8 cellular contexts compared by ENCODE assay signal in genomic region chr3:126959921-126960603, GRCh38. TPM values are rescaled to one million over a fixed set of nuclear protein-coding genes. Genes with fewer than 3 reads are reported as not detected.
DNase-seq lines count a peak whose midpoint lies in the region; ATAC-seq and TF ChIP-seq lines count a peak whose summit lies in the region.

No MANE protein-coding gene starts in this region.

- H3K9ac ChIP-seq in GM23248 (peak overlapping the region; percentile 37; the same call in 1 of the 2 replicates), Karpas-422 (ENCODE audit: low read length) (no peak overlapping the region)

- TF ChIP-seq CTCF in PC-9 (conservative IDR thresholded peaks at IDR 0.05), result peak; percentile 60; the same call in 1 of the 2 replicates

- DNase-seq in GM23248 (peak; percentile 87), PC-9 (peak; percentile 76 to 88), putamen (ENCODE audit: low spot score) (peak; percentile 43), SKM-1 treated with dmso at 0.1 percent for 144 hours (lab: John Stamatoyannopoulos, UW; ENCODE audit: unreplicated experiment) (no peak), Karpas-422 (no peak)
- DNase-seq in NK-92 treated with Interleukin-12 subunit alpha and Interleukin-12 subunit beta, amount 100 ng/mL, for 24 hours (lab: John Stamatoyannopoulos, UW), result no peak

- H3K27me3 ChIP-seq in GM23248 (replicated peaks; ENCODE audit: insufficient read depth) (no peaks in the 10 kb centered on the region), PC-9 (ENCODE audit: insufficient read depth, low read depth) (no peaks in the 10 kb centered on the region), Karpas-422 (ENCODE audit: low read length) (no peaks in the 10 kb centered on the region)

- H3K27ac ChIP-seq in GM23248 (peak overlapping the region; percentile 58), PC-9 (peak overlapping the region; percentile 35), Karpas-422 (ENCODE audit: low read length) (no peak overlapping the region)

- CTCF ChIA-PET in PC-9 (lab: Charles Lee), result interaction anchor here (0.7 to 2.7 kb wide), 5 partner anchors 49 to 280 kb away, joined by 3 to 20 read pairs (median 5); no protein-coding TSS in a partner anchor

- H3K9me2 ChIP-seq in GM23248 (ENCODE audit: insufficient read depth), result no peaks in the 10 kb centered on the region
- no peaks in the 10 kb centered on the region for H3K9me2 ChIP-seq in PC-9 (ENCODE audit: insufficient read depth)
- H3K9me2 ChIP-seq in Karpas-422 (replicated peaks; ENCODE audit: insufficient read depth, low read length), result no peaks in the 10 kb centered on the region

- ATAC-seq in esophagus mucosa (peak; percentile 19), GM21360 (IDR thresholded peaks at IDR 0.05; ENCODE audit: unreplicated experiment) (no peak)

- no peaks in the 10 kb centered on the region for H4K20me1 ChIP-seq in GM23248 (ENCODE audit: insufficient read depth)
- no peaks in the 10 kb centered on the region for H4K20me1 ChIP-seq in PC-9 (ENCODE audit: insufficient read depth)
- 0 out of 2 replicates have a peak, but pooled peaks cover 3% of the 10 kb centered on the region for H4K20me1 ChIP-seq in Karpas-422 (ENCODE audit: insufficient read depth, low read depth, low read length)

- H3K4me2 ChIP-seq in GM23248 (ENCODE audit: unreplicated experiment) (peak overlapping the region; percentile 24), PC-9 (peak overlapping the region; percentile 53), Karpas-422 (ENCODE audit: low read depth, low read length, poor library complexity, severe bottlenecking) (no peak overlapping the region)

- in situ Hi-C loops in GM23248 (cut with MboI), result no loop called here

- H3K79me2 ChIP-seq in GM23248 (ENCODE audit: insufficient read depth), result no peaks in the 10 kb centered on the region
- no peaks in the 10 kb centered on the region for H3K79me2 ChIP-seq in PC-9 (ENCODE audit: low read depth)
- no peaks in the 10 kb centered on the region for H3K79me2 ChIP-seq in Karpas-422 (ENCODE audit: low read length)

- H3F3A ChIP-seq in GM23248 (ENCODE audit: insufficient read depth) (no peaks in the 10 kb centered on the region), PC-9 (ENCODE audit: insufficient read depth, low read depth) (peaks cover 12% of the 10 kb centered on the region; the same call in 1 of the 2 replicates)

- peak overlapping the region; percentile 16; the same call in 1 of the 2 replicates for H2AFZ ChIP-seq in GM23248
- no peak overlapping the region for H2AFZ ChIP-seq in PC-9
- H2AFZ ChIP-seq in Karpas-422 (ENCODE audit: low read length), result no peak overlapping the region

- no TSS peak for BruUV-seq in PC-9 (replicated peaks; lab: Mats Ljungman, UMichigan)

- WGBS in GM23248 (ENCODE audit: low coverage in 1 of 2, low lambda C conversion rate in 2 of 2, missing lambda C conversion rate in 2 of 2), 2 experiments, result 54 to 57% methylated on average over 17 of the region's 17 CpGs

- no peaks in the 10 kb centered on the region for H3K36me3 ChIP-seq in GM23248 (ENCODE audit: low read depth)
- H3K36me3 ChIP-seq in PC-9 (ENCODE audit: low read depth), result no peaks in the 10 kb centered on the region
- H3K36me3 ChIP-seq in Karpas-422 (ENCODE audit: insufficient read depth, low read length), result no peaks in the 10 kb centered on the region

- intact Hi-C loops in PC-9 (cut with micrococcal nuclease; ENCODE audit: unreplicated experiment), result loop anchor here (1.0 to 5.0 kb wide), 4 partner anchors 21 to 125 kb away; no protein-coding TSS in a partner anchor

- no peaks in the 10 kb centered on the region for H3K9me3 ChIP-seq in GM23248 (ENCODE audit: low read depth)
- no peaks in the 10 kb centered on the region for H3K9me3 ChIP-seq in PC-9 (ENCODE audit: insufficient read depth, low read depth)
- no peaks in the 10 kb centered on the region for H3K9me3 ChIP-seq in Karpas-422 (ENCODE audit: low read length)

- H3K4me1 ChIP-seq in GM23248 (ENCODE audit: insufficient read depth) (peaks cover 20% of the 10 kb centered on the region), PC-9 (replicated peaks; ENCODE audit: insufficient read depth) (peaks cover 37% of the 10 kb centered on the region), Karpas-422 (ENCODE audit: low read length) (peaks cover 3% of the 10 kb centered on the region; the same call in 1 of the 2 replicates)

- POLR2A ChIA-PET in PC-9 (lab: Charles Lee; ENCODE audit: unreplicated experiment), result interaction anchor here (0.6 to 0.7 kb wide), 4 partner anchors 115 to 447 kb away, joined by 3 to 5 read pairs (median 4); no protein-coding TSS in a partner anchor

- H3K4me3 ChIP-seq in GM23248 (no peak overlapping the region), PC-9 (no peak overlapping the region), Karpas-422 (ENCODE audit: low read length) (no peak overlapping the region)

RNA-seq across cellular contexts. Expression of gene PLXNA1, which starts 22.9 kb away (rescaled TPM):
- total RNA-seq in GM23248 (2014; rRNA removed; shearing (Covaris generic)), result 84.7 and 86.1 TPM in 2 replicates
- 12.4 and 13.4 TPM in 2 replicates for polyA plus RNA-seq in GM23248 (2016; fragmentation: Nextera tagmentation; extraction: Ambion mirVana)
- total RNA-seq in PC-9 (2021) (83.1 and 88.2 TPM in 2 replicates), esophagus mucosa (15.9 TPM)
- 7.5 and 15.8 TPM in 2 replicates for total RNA-seq in Karpas-422 (2014; rRNA removed; shearing (Covaris generic); ENCODE audit: low replicate concordance)

Comparison
In these comparisons a context has a peak if more than half of its experiments do, and no peak if none do; other contexts are left out.
1. DNase-seq: peak in GM23248 (single experiment), PC-9 (2 of 2) and putamen (single experiment); none in SKM-1 treated with dmso at 0.1 percent for 144 hours (single experiment), Karpas-422 (single experiment) and NK-92 treated with Interleukin-12 subunit alpha and Interleukin-12 subunit beta, amount 100 ng/mL, for 24 hours (single experiment).